Comparison of ENCODE assay signal across 1 cellular context in the genomic region with DNA sequence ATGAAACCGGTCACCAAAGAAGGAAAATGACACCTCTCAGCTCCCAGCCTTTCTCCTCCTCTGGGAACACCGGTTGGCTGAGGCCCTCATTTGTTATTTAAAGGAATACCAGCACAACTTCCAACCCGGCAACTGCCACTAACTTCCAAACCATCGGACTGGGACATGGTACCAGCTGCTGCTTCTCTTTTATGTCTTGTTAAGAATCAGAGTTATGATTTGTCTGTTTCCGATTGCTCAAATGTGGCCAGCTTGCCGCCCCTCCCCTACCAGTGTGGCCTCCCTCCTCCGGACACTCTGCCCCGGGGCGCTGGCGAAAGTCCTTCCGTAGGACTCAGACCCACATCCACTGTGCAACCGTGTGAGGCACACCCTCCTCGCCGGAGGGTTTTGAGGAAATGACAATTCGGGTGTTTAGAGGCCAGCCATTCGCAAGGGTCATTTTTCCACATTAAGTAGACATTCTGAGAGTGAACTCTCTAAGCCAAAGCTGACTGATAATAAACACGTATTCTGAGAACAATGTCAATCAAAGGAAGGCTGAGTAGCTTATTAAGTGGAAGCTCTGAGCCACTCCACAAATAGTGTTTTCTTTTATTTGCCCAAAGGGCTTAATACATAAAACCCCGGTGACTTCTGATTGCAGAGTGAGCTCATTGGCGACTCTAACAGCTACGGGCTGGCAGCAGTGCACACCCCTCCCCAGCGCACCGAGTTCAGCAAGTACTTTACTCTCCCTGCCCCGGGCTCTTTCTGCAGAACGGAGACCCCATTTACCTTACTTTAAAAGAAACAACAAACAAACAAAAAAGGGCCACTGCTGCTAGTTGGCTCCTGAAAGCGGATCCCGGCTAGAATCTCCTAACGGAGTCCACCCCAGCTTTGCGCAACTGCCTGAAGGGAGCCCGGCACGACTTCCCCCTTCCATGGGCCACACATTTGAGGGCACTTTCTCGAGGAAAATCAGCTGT.
TF ChIP-seq lines count a peak whose summit lies in the region.

No MANE protein-coding gene starts in this region.

TF ChIP-seq in HepG2, 621 proteins besides CTCF, POLR2A, EP300 and RAD21:
- TF ChIP-seq, protein P1, sequence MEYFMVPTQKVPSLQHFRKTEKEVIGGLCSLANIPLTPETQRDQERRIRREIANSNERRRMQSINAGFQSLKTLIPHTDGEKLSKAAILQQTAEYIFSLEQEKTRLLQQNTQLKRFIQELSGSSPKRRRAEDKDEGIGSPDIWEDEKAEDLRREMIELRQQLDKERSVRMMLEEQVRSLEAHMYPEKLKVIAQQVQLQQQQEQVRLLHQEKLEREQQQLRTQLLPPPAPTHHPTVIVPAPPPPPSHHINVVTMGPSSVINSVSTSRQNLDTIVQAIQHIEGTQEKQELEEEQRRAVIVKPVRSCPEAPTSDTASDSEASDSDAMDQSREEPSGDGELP (IDR thresholded peaks at IDR 0.05; ENCODE audit: borderline replicate concordance, low read depth) = no peak
- TF ChIP-seq ZNF598 (CRISPR knock-in tag; IDR thresholded peaks at IDR 0.05; ENCODE audit: borderline replicate concordance) (0 out of 2 replicates have a peak, but pooled peaks have one; percentile 10), ZNF879 (CRISPR knock-in tag; IDR thresholded peaks at IDR 0.05) (no peak), ATRX (CRISPR knock-in tag; IDR thresholded peaks at IDR 0.05; ENCODE audit: borderline replicate concordance) (no peak), IKZF4 (CRISPR knock-in tag; IDR thresholded peaks at IDR 0.05; ENCODE audit: borderline replicate concordance, low read depth, not compliant biosample characterization) (peak; percentile 43), ZNF343 (CRISPR knock-in tag; IDR thresholded peaks at IDR 0.05) (no peak), ZFP1 (CRISPR knock-in tag; IDR thresholded peaks at IDR 0.05) (no peak), ZNF747 (CRISPR knock-in tag; IDR thresholded peaks at IDR 0.05; ENCODE audit: borderline replicate concordance) (no peak), SMC3 (IDR thresholded peaks at IDR 0.05; ENCODE audit: low read length) (no peak), ZMAT3 (CRISPR knock-in tag; conservative IDR thresholded peaks at IDR 0.05) (no peak), SNAI1 (CRISPR knock-in tag; IDR thresholded peaks at IDR 0.05; ENCODE audit: borderline replicate concordance) (0 out of 2 replicates have a peak, but pooled peaks have one; percentile 55), ZNF354B (CRISPR knock-in tag; IDR thresholded peaks at IDR 0.05) (no peak), ZNF552 (CRISPR knock-in tag; IDR thresholded peaks at IDR 0.05; ENCODE audit: borderline replicate concordance) (no peak), HNRNPLL (IDR thresholded peaks at IDR 0.05; ENCODE audit: low read depth, low read length, poor library complexity, severe bottlenecking) (peak; percentile 71), ZNF136 (CRISPR knock-in tag; IDR thresholded peaks at IDR 0.05; ENCODE audit: low read depth) (no peak), NONO (IDR thresholded peaks at IDR 0.05) (no peak), NONO (CRISPR knock-in tag; conservative IDR thresholded peaks at IDR 0.05) (no peak), ZNF768 (CRISPR knock-in tag; IDR thresholded peaks at IDR 0.05) (no peak), ZMYM4 (CRISPR knock-in tag; IDR thresholded peaks at IDR 0.05) (no peak), DPF2 (CRISPR knock-in tag; IDR thresholded peaks at IDR 0.05; ENCODE audit: borderline replicate concordance, low read depth) (no peak), CEBPB (IDR thresholded peaks at IDR 0.05; ENCODE audit: borderline replicate concordance, low read depth, low read length) (peak; percentile 60; the same call in 1 of the 2 replicates), TBX2 (CRISPR knock-in tag; IDR thresholded peaks at IDR 0.05; ENCODE audit: borderline replicate concordance) (no peak), ZFX (CRISPR knock-in tag; IDR thresholded peaks at IDR 0.05; ENCODE audit: low read depth) (no peak), RNF2 (conservative IDR thresholded peaks at IDR 0.05; ENCODE audit: low read depth) (no peak), ZBTB21 (CRISPR knock-in tag; IDR thresholded peaks at IDR 0.05) (no peak), HOXA3 (CRISPR knock-in tag; IDR thresholded peaks at IDR 0.05) (0 out of 2 replicates have a peak, but pooled peaks have one; percentile 9), CEBPG (CRISPR knock-in tag; IDR thresholded peaks at IDR 0.05) (peak; percentile 64), AGO2 (optimal IDR thresholded peaks at IDR 0.05; ENCODE audit: low read depth, low read length) (no peak), FOXK2 (IDR thresholded peaks at IDR 0.05) (no peak), ZSCAN21 (CRISPR knock-in tag; IDR thresholded peaks at IDR 0.05; ENCODE audit: borderline replicate concordance) (no peak), ZNF670 (CRISPR knock-in tag; IDR thresholded peaks at IDR 0.05; ENCODE audit: borderline replicate concordance) (no peak), SIX4 (CRISPR knock-in tag; IDR thresholded peaks at IDR 0.05) (no peak), IRF2 (CRISPR knock-in tag; IDR thresholded peaks at IDR 0.05) (no peak), TAF15 (IDR thresholded peaks at IDR 0.05; ENCODE audit: low read depth, low read length, poor library complexity, severe bottlenecking) (no peak), ZNF17 (CRISPR knock-in tag; IDR thresholded peaks at IDR 0.05) (no peak)
- TF ChIP-seq, protein P2, sequence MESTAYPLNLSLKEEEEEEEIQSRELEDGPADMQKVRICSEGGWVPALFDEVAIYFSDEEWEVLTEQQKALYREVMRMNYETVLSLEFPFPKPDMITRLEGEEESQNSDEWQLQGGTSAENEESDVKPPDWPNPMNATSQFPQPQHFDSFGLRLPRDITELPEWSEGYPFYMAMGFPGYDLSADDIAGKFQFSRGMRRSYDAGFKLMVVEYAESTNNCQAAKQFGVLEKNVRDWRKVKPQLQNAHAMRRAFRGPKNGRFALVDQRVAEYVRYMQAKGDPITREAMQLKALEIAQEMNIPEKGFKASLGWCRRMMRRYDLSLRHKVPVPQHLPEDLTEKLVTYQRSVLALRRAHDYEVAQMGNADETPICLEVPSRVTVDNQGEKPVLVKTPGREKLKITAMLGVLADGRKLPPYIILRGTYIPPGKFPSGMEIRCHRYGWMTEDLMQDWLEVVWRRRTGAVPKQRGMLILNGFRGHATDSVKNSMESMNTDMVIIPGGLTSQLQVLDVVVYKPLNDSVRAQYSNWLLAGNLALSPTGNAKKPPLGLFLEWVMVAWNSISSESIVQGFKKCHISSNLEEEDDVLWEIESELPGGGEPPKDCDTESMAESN (CRISPR knock-in tag; conservative IDR thresholded peaks at IDR 0.05) = no peak
- TF ChIP-seq, protein P3, sequence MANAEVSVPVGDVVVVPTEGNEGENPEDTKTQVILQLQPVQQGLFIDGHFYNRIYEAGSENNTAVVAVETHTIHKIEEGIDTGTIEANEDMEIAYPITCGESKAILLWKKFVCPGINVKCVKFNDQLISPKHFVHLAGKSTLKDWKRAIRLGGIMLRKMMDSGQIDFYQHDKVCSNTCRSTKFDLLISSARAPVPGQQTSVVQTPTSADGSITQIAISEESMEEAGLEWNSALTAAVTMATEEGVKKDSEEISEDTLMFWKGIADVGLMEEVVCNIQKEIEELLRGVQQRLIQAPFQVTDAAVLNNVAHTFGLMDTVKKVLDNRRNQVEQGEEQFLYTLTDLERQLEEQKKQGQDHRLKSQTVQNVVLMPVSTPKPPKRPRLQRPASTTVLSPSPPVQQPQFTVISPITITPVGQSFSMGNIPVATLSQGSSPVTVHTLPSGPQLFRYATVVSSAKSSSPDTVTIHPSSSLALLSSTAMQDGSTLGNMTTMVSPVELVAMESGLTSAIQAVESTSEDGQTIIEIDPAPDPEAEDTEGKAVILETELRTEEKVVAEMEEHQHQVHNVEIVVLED (CRISPR knock-in tag; IDR thresholded peaks at IDR 0.05; ENCODE audit: borderline replicate concordance) = no peak
- TF ChIP-seq, protein P4, sequence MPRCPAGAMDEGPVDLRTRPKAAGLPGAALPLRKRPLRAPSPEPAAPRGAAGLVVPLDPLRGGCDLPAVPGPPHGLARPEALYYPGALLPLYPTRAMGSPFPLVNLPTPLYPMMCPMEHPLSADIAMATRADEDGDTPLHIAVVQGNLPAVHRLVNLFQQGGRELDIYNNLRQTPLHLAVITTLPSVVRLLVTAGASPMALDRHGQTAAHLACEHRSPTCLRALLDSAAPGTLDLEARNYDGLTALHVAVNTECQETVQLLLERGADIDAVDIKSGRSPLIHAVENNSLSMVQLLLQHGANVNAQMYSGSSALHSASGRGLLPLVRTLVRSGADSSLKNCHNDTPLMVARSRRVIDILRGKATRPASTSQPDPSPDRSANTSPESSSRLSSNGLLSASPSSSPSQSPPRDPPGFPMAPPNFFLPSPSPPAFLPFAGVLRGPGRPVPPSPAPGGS (CRISPR knock-in tag; IDR thresholded peaks at IDR 0.05) = 0 out of 2 replicates have a peak, but pooled peaks have one; percentile 32
- TF ChIP-seq, protein P5, sequence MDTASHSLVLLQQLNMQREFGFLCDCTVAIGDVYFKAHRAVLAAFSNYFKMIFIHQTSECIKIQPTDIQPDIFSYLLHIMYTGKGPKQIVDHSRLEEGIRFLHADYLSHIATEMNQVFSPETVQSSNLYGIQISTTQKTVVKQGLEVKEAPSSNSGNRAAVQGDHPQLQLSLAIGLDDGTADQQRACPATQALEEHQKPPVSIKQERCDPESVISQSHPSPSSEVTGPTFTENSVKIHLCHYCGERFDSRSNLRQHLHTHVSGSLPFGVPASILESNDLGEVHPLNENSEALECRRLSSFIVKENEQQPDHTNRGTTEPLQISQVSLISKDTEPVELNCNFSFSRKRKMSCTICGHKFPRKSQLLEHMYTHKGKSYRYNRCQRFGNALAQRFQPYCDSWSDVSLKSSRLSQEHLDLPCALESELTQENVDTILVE (CRISPR knock-in tag; IDR thresholded peaks at IDR 0.05) = no peak
- TF ChIP-seq, protein P6, sequence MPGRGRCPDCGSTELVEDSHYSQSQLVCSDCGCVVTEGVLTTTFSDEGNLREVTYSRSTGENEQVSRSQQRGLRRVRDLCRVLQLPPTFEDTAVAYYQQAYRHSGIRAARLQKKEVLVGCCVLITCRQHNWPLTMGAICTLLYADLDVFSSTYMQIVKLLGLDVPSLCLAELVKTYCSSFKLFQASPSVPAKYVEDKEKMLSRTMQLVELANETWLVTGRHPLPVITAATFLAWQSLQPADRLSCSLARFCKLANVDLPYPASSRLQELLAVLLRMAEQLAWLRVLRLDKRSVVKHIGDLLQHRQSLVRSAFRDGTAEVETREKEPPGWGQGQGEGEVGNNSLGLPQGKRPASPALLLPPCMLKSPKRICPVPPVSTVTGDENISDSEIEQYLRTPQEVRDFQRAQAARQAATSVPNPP (CRISPR knock-in tag; IDR thresholded peaks at IDR 0.05) = no peak
- TF ChIP-seq, protein P7, sequence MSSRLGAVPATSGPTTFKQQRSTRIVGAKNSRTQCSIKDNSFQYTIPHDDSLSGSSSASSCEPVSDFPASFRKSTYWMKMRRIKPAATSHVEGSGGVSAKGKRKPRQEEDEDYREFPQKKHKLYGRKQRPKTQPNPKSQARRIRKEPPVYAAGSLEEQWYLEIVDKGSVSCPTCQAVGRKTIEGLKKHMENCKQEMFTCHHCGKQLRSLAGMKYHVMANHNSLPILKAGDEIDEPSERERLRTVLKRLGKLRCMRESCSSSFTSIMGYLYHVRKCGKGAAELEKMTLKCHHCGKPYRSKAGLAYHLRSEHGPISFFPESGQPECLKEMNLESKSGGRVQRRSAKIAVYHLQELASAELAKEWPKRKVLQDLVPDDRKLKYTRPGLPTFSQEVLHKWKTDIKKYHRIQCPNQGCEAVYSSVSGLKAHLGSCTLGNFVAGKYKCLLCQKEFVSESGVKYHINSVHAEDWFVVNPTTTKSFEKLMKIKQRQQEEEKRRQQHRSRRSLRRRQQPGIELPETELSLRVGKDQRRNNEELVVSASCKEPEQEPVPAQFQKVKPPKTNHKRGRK (CRISPR knock-in tag; IDR thresholded peaks at IDR 0.05) = no peak
- TF ChIP-seq, protein P8, sequence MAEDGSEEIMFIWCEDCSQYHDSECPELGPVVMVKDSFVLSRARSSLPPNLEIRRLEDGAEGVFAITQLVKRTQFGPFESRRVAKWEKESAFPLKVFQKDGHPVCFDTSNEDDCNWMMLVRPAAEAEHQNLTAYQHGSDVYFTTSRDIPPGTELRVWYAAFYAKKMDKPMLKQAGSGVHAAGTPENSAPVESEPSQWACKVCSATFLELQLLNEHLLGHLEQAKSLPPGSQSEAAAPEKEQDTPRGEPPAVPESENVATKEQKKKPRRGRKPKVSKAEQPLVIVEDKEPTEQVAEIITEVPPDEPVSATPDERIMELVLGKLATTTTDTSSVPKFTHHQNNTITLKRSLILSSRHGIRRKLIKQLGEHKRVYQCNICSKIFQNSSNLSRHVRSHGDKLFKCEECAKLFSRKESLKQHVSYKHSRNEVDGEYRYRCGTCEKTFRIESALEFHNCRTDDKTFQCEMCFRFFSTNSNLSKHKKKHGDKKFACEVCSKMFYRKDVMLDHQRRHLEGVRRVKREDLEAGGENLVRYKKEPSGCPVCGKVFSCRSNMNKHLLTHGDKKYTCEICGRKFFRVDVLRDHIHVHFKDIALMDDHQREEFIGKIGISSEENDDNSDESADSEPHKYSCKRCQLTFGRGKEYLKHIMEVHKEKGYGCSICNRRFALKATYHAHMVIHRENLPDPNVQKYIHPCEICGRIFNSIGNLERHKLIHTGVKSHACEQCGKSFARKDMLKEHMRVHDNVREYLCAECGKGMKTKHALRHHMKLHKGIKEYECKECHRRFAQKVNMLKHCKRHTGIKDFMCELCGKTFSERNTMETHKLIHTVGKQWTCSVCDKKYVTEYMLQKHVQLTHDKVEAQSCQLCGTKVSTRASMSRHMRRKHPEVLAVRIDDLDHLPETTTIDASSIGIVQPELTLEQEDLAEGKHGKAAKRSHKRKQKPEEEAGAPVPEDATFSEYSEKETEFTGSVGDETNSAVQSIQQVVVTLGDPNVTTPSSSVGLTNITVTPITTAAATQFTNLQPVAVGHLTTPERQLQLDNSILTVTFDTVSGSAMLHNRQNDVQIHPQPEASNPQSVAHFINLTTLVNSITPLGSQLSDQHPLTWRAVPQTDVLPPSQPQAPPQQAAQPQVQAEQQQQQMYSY (CRISPR knock-in tag; IDR thresholded peaks at IDR 0.05) = peak; percentile 90
- TF ChIP-seq, protein P9, sequence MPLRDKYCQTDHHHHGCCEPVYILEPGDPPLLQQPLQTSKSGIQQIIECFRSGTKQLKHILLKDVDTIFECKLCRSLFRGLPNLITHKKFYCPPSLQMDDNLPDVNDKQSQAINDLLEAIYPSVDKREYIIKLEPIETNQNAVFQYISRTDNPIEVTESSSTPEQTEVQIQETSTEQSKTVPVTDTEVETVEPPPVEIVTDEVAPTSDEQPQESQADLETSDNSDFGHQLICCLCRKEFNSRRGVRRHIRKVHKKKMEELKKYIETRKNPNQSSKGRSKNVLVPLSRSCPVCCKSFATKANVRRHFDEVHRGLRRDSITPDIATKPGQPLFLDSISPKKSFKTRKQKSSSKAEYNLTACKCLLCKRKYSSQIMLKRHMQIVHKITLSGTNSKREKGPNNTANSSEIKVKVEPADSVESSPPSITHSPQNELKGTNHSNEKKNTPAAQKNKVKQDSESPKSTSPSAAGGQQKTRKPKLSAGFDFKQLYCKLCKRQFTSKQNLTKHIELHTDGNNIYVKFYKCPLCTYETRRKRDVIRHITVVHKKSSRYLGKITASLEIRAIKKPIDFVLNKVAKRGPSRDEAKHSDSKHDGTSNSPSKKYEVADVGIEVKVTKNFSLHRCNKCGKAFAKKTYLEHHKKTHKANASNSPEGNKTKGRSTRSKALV (CRISPR knock-in tag; IDR thresholded peaks at IDR 0.05) = 0 out of 2 replicates have a peak, but pooled peaks have one; percentile 56
